8 cellular contexts compared by ENCODE assay signal in genomic region chr1:231584117-231584516, GRCh38. TPM values are rescaled to one million over a fixed set of nuclear protein-coding genes. Genes with fewer than 3 reads are reported as not detected.
A peak's percentile ranks its signal among the peaks of the same experiment; 100 is the strongest.
DNase-seq lines count a peak whose midpoint lies in the region; ATAC-seq and TF ChIP-seq lines count a peak whose summit lies in the region.

No MANE protein-coding gene starts in this region.

- no peaks in the 10 kb centered on the region for H3K9me3 ChIP-seq in left ventricle myocardium inferior (replicated peaks)
- H3K9me3 ChIP-seq in effector memory CD4-positive, alpha-beta T cell (ENCODE audit: control insufficient read depth, low read length), result no peaks in the 10 kb centered on the region

- no peak for ATAC-seq in left cardiac atrium
- ATAC-seq in natural killer cell, result no peak
- no peak for ATAC-seq in HG02970 (IDR thresholded peaks at IDR 0.05; ENCODE audit: low FRiP score, unreplicated experiment)

- H3K27ac Mint-ChIP-seq in natural killer cell, result no peak overlapping the region

- H3K4me3 ChIP-seq in left ventricle myocardium inferior (no peak overlapping the region), epithelial cell of proximal tubule (ENCODE audit: low read depth, low read length) (no peak overlapping the region)
- no peak overlapping the region for H3K4me3 ChIP-seq in effector memory CD4-positive, alpha-beta T cell (ENCODE audit: insufficient read depth, low read depth, low read length, poor library complexity, severe bottlenecking)

- no peaks in the 10 kb centered on the region for H3K27me3 ChIP-seq in left ventricle myocardium inferior (ENCODE audit: low read depth)
- H3K27me3 ChIP-seq in effector memory CD4-positive, alpha-beta T cell (replicated peaks; ENCODE audit: control insufficient read depth, insufficient read depth, low read length, poor library complexity, severe bottlenecking), result no peaks in the 10 kb centered on the region

- no peak for DNase-seq in left ventricle myocardium inferior
- DNase-seq in left cardiac atrium, result no peak
- peak; percentile 1 for DNase-seq in NCI-H526 treated with DMSO at 0.1 percent for 48 hours (lab: John Stamatoyannopoulos, UW)
- no peak for DNase-seq in epithelial cell of proximal tubule (ENCODE audit: low read depth)
- no peak for DNase-seq in natural killer cell
- DNase-seq in effector memory CD4-positive, alpha-beta T cell, result no peak
- no peak for DNase-seq in cerebellar cortex (ENCODE audit: low spot score)

- no peaks in the 10 kb centered on the region for H3K27me3 Mint-ChIP-seq in natural killer cell (ENCODE audit: low read depth in 2 of 2)

- TF ChIP-seq CTCF in left ventricle myocardium inferior (IDR thresholded peaks at IDR 0.05; ENCODE audit: borderline replicate concordance) (no peak), epithelial cell of proximal tubule (conservative IDR thresholded peaks at IDR 0.05; ENCODE audit: low read depth, low read length) (peak; percentile 41), natural killer cell (IDR thresholded peaks at IDR 0.05) (no peak)

- no peak overlapping the region for H3K4me3 Mint-ChIP-seq in natural killer cell

- H3K4me1 Mint-ChIP-seq in natural killer cell, result no peaks in the 10 kb centered on the region

- intact Hi-C loops in left ventricle myocardium inferior (cut with micrococcal nuclease) (no loop called here), left cardiac atrium (cut with DNase I) (no loop called here), natural killer cell (cut with micrococcal nuclease) (no loop called here)

- H3K27ac ChIP-seq in left ventricle myocardium inferior (replicated peaks), result peak overlapping the region; percentile 10
- H3K27ac ChIP-seq in effector memory CD4-positive, alpha-beta T cell (ENCODE audit: insufficient read depth, low read length, poor library complexity, severe bottlenecking), result no peak overlapping the region

- H3K4me1 ChIP-seq in left ventricle myocardium inferior, result peaks cover 8% of the 10 kb centered on the region
- H3K4me1 ChIP-seq in effector memory CD4-positive, alpha-beta T cell (ENCODE audit: control insufficient read depth, insufficient read depth, low read length, poor library complexity, severe bottlenecking), result no peaks in the 10 kb centered on the region

- no peaks in the 10 kb centered on the region for H3K9me3 Mint-ChIP-seq in natural killer cell

- H3K36me3 Mint-ChIP-seq in natural killer cell, result no peaks in the 10 kb centered on the region

- H3K36me3 ChIP-seq in left ventricle myocardium inferior, result no peaks in the 10 kb centered on the region
- H3K36me3 ChIP-seq in effector memory CD4-positive, alpha-beta T cell (ENCODE audit: control insufficient read depth, insufficient read depth, low read length), result no peaks in the 10 kb centered on the region

RNA-seq across cellular contexts. Expression of gene DISC1, which starts 42.5 kb away (rescaled TPM):
- total RNA-seq in left ventricle myocardium inferior, result 3.5 TPM
- 1 to 10 TPM; 5.0 to 5.4 TPM for total RNA-seq in left cardiac atrium
- 3.1 and 4.0 TPM in 2 replicates for total RNA-seq in epithelial cell of proximal tubule
- total RNA-seq in natural killer cell, result 10 to 100 TPM in 1 of 3 donors, 1 to 10 TPM in 2; 5.9 to 10.7 (median 9.7) TPM

RNA-seq across cellular contexts. Expression of gene TSNAX, which starts 55.6 kb away (rescaled TPM):
- total RNA-seq in left ventricle myocardium inferior, result 23.6 TPM
- total RNA-seq in left cardiac atrium, result 10 to 100 TPM; 27.8 to 44.0 TPM
- total RNA-seq in epithelial cell of proximal tubule, result 12.1 and 26.4 TPM in 2 replicates
- total RNA-seq in natural killer cell, result 10 to 100 TPM; 35.6 to 49.3 (median 44.8) TPM
